In the genomic region with DNA sequence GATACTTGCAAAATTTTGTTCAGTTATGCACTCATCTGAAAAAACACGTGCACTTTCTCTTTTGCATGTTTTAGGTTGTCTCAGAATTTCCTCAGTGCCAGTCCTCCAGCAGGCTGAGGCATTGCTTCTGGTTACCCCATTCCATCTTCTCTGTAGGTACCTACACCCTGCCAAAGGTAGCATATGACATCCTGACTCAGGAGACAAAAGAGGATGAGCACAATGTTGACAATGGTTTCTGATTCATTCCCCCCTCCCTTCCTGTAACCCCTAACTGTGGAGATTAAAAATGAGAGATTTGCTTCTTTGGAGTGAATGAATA, we compare ENCODE assay signal across 13 cellular contexts.
DNase-seq lines count a peak whose midpoint lies in the region; ATAC-seq lines count a peak whose summit lies in the region.
"Had no signal": no experiment of that assay in that cellular context is flagged by ENCODE, and none has a peak within 500 bp of the region (broad histone marks: within the 10 kb centered on the region; RNA-seq: fewer than 3 reads in every experiment).

No MANE protein-coding gene starts in this region.

- H3K4me3 ChIP-seq in MG63 = no peak overlapping the region
- H3K4me3 ChIP-seq: esophagus muscularis mucosa, smooth muscle cell had no signal

- no peaks in the 10 kb centered on the region for H3K36me3 ChIP-seq in MG63
- H3K36me3 ChIP-seq: esophagus muscularis mucosa had no signal

- peak; percentile 5 for DNase-seq in fibroblast of peridontal ligament (ENCODE audit: extremely low read depth)
- no peak for DNase-seq in MG63
- DNase-seq in stimulated activated CD4-positive, alpha-beta T cell treated with anti-CD3 and anti-CD28 coated beads, Interleukin-2, amount 100 ng/mL, for 48 hours = no peak
- no peak for DNase-seq in amygdala (lab: John Stamatoyannopoulos, UW)
- DNase-seq: activated T-cell treated with anti-CD3 and anti-CD28 coated beads, Interleukin-2, amount 50 U/mL, for 48 hours; naive thymus-derived CD8-positive, alpha-beta T cell; NCI-H1092 treated with DMSO at 0.1 percent for 48 hours had no signal

- peak; percentile 49 for ATAC-seq in GM18867 (IDR thresholded peaks at IDR 0.05; ENCODE audit: unreplicated experiment)
- peak; percentile 51 for ATAC-seq in GM21619 (IDR thresholded peaks at IDR 0.05; ENCODE audit: unreplicated experiment)
- peak; percentile 73 for ATAC-seq in HG03432 (IDR thresholded peaks at IDR 0.05; ENCODE audit: unreplicated experiment)
- ATAC-seq: naive thymus-derived CD8-positive, alpha-beta T cell; Panc1 had no signal

- no peaks in the 10 kb centered on the region for H3K27me3 ChIP-seq in MG63
- H3K27me3 ChIP-seq: esophagus muscularis mucosa had no signal

- H3K9me3 ChIP-seq in MG63 = no peaks in the 10 kb centered on the region
- H3K9me3 ChIP-seq: esophagus muscularis mucosa had no signal
